In the genomic region with DNA sequence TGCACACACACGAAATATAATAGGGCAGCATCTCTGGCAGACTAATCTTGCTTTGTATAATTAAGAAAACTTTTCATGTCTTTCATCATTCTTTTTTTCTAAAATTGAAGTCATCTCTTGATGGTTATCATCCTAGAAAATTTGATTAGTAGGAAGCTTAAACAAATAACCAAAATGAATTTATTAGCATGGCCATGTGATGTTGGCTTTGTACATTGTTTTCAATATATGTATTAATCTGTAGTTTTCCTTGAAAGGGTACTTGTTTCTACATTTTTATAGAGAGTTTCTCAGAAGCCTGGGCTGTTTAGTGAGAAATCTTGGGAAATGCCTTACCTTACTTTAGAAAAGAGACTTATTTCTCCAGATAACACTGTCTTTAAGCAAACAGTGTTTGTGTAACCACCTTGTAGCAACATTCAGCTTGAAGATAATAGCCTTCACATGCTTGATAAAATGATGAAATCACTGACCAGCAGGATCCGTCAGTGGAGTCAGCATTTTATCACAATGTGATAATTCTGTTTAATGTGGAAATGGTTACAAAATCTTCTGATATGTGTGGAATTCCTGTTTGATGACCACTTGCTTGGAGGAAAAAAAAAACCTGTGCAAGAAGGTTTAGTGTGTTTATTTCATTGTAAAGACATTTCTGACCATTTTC, we compare ENCODE assay signal across 14 cellular contexts.
A peak's percentile ranks its signal among the peaks of the same experiment; 100 is the strongest.
DNase-seq lines count a peak whose midpoint lies in the region; ATAC-seq, FAIRE-seq and TF ChIP-seq lines count a peak whose summit lies in the region.
"Had no signal": no experiment of that assay in that cellular context is flagged by ENCODE, and none has a peak within 500 bp of the region (broad histone marks: within the 10 kb centered on the region; RNA-seq: fewer than 3 reads in every experiment).

No MANE protein-coding gene starts in this region.

- H3K36me3 ChIP-seq in RWPE2 (ENCODE audit: low read depth), result no peaks in the 10 kb centered on the region
- no peaks in the 10 kb centered on the region for H3K36me3 ChIP-seq in pancreas
- H3K36me3 ChIP-seq: esophagus muscularis mucosa, sigmoid colon had no signal

- no peaks in the 10 kb centered on the region for H3K9me3 ChIP-seq in RWPE2 (ENCODE audit: severe bottlenecking)
- no peaks in the 10 kb centered on the region for H3K9me3 ChIP-seq in pancreas
- H3K9me3 ChIP-seq: esophagus muscularis mucosa, sigmoid colon had no signal

- WGBS in pancreas, 2 donors, result 25 to 29% methylated on average over 2 of the region's 2 CpGs

- H3K4me3 ChIP-seq in RWPE2 (ENCODE audit: severe bottlenecking) (no peak overlapping the region), fibroblast of mammary gland (ENCODE audit: control insufficient read depth, low read depth, low read length) (no peak overlapping the region), pancreas (no peak overlapping the region)
- H3K4me3 ChIP-seq: esophagus muscularis mucosa, sigmoid colon had no signal

- DNase-seq in EL (peak; percentile 29), RWPE2 (ENCODE audit: low spot score) (no peak), fibroblast of mammary gland (ENCODE audit: low read depth) (peak; percentile 62), pancreas (no peak), COR-L47 (lab: John Stamatoyannopoulos, UW) (no peak), GM12892 (ENCODE audit: insufficient read length) (no peak)
- DNase-seq in activated naive CD4-positive, alpha-beta T cell treated with Interleukin-2 at 50 U/mL for 16 hours, result no peak
- DNase-seq: activated gamma-delta T cell treated with Interleukin-2 at 50 U/mL for 16 hours, cerebellar nuclear complex, islet precursor cell, naive B cell, sigmoid colon had no signal

- peak; percentile 58 for ATAC-seq in RWPE2 (ENCODE audit: low read depth)
- ATAC-seq in pancreas, result peak in 3 of 4 donors; percentile 63 to 78 (median 69)
- ATAC-seq in GM18867 (IDR thresholded peaks at IDR 0.05; ENCODE audit: unreplicated experiment), result no peak

- no peak for FAIRE-seq in pancreas (lab: Jason Lieb, UNC)
- no peak for FAIRE-seq in GM12892 (lab: Jason Lieb, UNC)

- H3K27me3 ChIP-seq in RWPE2 (ENCODE audit: insufficient read depth, poor library complexity, severe bottlenecking), result no peaks in the 10 kb centered on the region
- H3K27me3 ChIP-seq in pancreas, result no peaks in the 10 kb centered on the region
- H3K27me3 ChIP-seq: esophagus muscularis mucosa, sigmoid colon had no signal

- H3K4me1 ChIP-seq in RWPE2 (ENCODE audit: insufficient read depth, poor library complexity, severe bottlenecking) (peaks cover 3% of the 10 kb centered on the region), pancreas (peaks cover 4 to 8% (median 7%) of the 10 kb centered on the region in 3 donors)
- H3K4me1 ChIP-seq: esophagus muscularis mucosa, sigmoid colon had no signal

- TF ChIP-seq POLR2A in GM12892 (IDR thresholded peaks at IDR 0.05; ENCODE audit: low read depth, low read length), result no peak

- intact Hi-C loops in pancreas (cut with DNase I), result no loop called here

- no peak overlapping the region for H3K27ac ChIP-seq in RWPE2 (ENCODE audit: poor library complexity, severe bottlenecking)
- no peak overlapping the region for H3K27ac ChIP-seq in pancreas
- H3K27ac ChIP-seq: esophagus muscularis mucosa, sigmoid colon had no signal

- no peak for TF ChIP-seq CTCF in RWPE2 (IDR thresholded peaks at IDR 0.05; ENCODE audit: poor library complexity, severe bottlenecking)
- TF ChIP-seq CTCF in fibroblast of mammary gland (conservative IDR thresholded peaks at IDR 0.05; ENCODE audit: control insufficient read depth, insufficient read depth, low read depth, low read length), result no peak
- TF ChIP-seq CTCF in pancreas (IDR thresholded peaks at IDR 0.05), result no peak

Comparison
In these comparisons a context has a peak if more than half of its experiments do, and no peak if none do; other contexts are left out.
1. DNase-seq: peak in EL (single experiment) and fibroblast of mammary gland (single experiment); none in RWPE2 (single experiment), pancreas (0 of 6), activated naive CD4-positive, alpha-beta T cell treated with Interleukin-2 at 50 U/mL for 16 hours (single experiment), COR-L47 (single experiment) and GM12892 (single experiment).